Comparison of ENCODE assay signal across 17 cellular contexts in the genomic region with DNA sequence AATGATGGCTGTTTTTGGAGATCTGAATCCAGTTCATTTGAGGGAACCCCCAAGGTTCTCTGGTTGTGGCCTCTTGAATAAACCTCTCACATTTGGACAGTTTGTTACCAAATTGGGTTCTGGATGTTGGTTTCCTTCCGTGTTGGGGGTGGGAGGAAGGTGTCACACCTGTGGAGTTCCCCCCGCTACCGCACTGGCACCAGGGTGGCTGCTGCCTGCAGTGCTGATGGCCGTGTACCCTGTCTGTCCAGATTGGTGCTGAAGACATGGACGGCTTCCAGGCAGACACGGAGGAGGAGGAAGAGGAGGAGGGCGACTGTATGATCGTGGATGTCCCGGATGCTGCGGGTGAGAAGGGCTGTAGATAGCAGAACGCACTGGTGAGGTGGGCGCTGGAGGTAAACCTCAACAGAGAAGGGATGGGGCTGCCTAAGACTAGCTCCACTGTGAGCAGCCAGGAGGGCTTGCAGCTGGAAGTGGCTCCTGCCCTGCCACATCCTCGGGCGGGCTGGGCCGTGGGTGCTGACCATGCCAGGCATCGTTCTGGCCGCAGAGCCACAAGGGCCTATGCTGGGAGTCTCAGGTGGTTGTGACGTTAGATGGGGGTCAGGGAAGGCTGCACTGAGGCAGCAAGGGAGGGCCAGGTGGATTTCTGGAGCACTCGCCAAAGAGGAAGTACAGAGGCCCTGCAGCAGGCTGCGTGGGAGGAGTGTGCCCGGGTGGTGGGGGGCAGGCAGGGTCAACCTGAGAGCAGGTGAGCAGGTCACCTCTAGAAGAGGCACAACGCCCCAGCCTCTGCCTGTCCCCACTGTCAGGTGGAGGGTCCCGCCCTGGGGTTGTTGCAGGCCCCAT. TPM values are rescaled to one million over a fixed set of nuclear protein-coding genes. Genes with fewer than 3 reads are reported as not detected.
A peak's percentile ranks its signal among the peaks of the same experiment; 100 is the strongest.
DNase-seq lines count a peak whose midpoint lies in the region; ATAC-seq, FAIRE-seq and TF ChIP-seq lines count a peak whose summit lies in the region.
"Had no signal": no experiment of that assay in that cellular context is flagged by ENCODE, and none has a peak within 500 bp of the region (broad histone marks: within the 10 kb centered on the region; RNA-seq: fewer than 3 reads in every experiment).

No MANE protein-coding gene starts in this region.

- H3K4ac ChIP-seq in H9 (ENCODE audit: low read depth, low read length), result no peak overlapping the region

- peak overlapping the region in 5 of 7 donors; percentile 42 to 86 (median 72) for H3K27ac Mint-ChIP-seq in CD4-positive, alpha-beta memory T cell
- H3K27ac Mint-ChIP-seq in H9, result peak overlapping the region; percentile 28 to 93 (median 90)
- H3K27ac Mint-ChIP-seq in activated T-helper 17 cell treated with anti-CD3 and anti-CD28 coated beads, Interleukin-2, amount 50 U/mL, for 72 hours, result peak overlapping the region; percentile 80

- H3K23me2 ChIP-seq in H9 (ENCODE audit: insufficient read length, low read depth, low read length, poor library complexity, severe bottlenecking), result no peaks in the 10 kb centered on the region

- H3K36me3 ChIP-seq in CD4-positive, alpha-beta memory T cell (ENCODE audit: insufficient read depth, low read length), result peaks cover 8% of the 10 kb centered on the region
- peaks cover 10 to 38% of the 10 kb centered on the region in 2 experiments; a peak in 4 of 5 replicates for H3K36me3 ChIP-seq in HepG2 (replicated peaks in 1 of 2; ENCODE audit: control insufficient read depth in 1 of 2, insufficient read depth in 2 of 2, low read length in 2 of 2)

- H2BK120ac ChIP-seq in H9 (ENCODE audit: low read depth, low read length, poor library complexity, severe bottlenecking), result no peak overlapping the region

- H3K4me3 Mint-ChIP-seq in CD4-positive, alpha-beta memory T cell, result peak overlapping the region in 2 of 8 donors; percentile 29 to 53
- H3K4me3 Mint-ChIP-seq in H9, result 0 out of 5 replicates have a peak overlapping the region, but pooled peaks of 1 of the 2 experiments have one; percentile 0
- H3K4me3 Mint-ChIP-seq in activated T-helper 17 cell treated with anti-CD3 and anti-CD28 coated beads, Interleukin-2, amount 50 U/mL, for 72 hours, result no peak overlapping the region

- H3K36me3 Mint-ChIP-seq in CD4-positive, alpha-beta memory T cell, result peaks cover 0 to 21% of the 10 kb centered on the region in 2 donors
- H3K36me3 Mint-ChIP-seq in H9 (ENCODE audit: insufficient read depth in 1 of 3, low read depth in 3 of 3), result peaks cover 28 to 67% (median 53%) of the 10 kb centered on the region in 3 experiments
- peaks cover 45% of the 10 kb centered on the region for H3K36me3 Mint-ChIP-seq in activated T-helper 17 cell treated with anti-CD3 and anti-CD28 coated beads, Interleukin-2, amount 50 U/mL, for 72 hours (ENCODE audit: low read depth)

- no peaks in the 10 kb centered on the region for H3K4me1 ChIP-seq in CD4-positive, alpha-beta memory T cell (ENCODE audit: insufficient read depth, low read length)
- H3K4me1 ChIP-seq in H9 (ENCODE audit: insufficient read depth, low read length), result no peaks in the 10 kb centered on the region
- no peaks in the 10 kb centered on the region for H3K4me1 ChIP-seq in HepG2 (ENCODE audit: insufficient read depth, low read length)
- H3K4me1 ChIP-seq: breast epithelium had no signal

- no peak overlapping the region for H3K14ac ChIP-seq in H9 (ENCODE audit: insufficient read depth, low read length)

- no peak for FAIRE-seq in HepG2 (lab: Jason Lieb, UNC)

- BruUV-seq in HepG2 (replicated peaks; lab: Mats Ljungman, UMichigan), result no TSS peak

- H3K79me1 ChIP-seq in H9 (ENCODE audit: insufficient read depth, low read depth, low read length, poor library complexity, severe bottlenecking), result peaks cover 1% of the 10 kb centered on the region

- no peak overlapping the region for H2BK5ac ChIP-seq in H9 (ENCODE audit: insufficient read length, low read length)

- H4K5ac ChIP-seq in H9 (ENCODE audit: insufficient read length, low read depth, low read length), result no peak overlapping the region

- H3T11ph ChIP-seq in H9 (ENCODE audit: low read length), result no peak overlapping the region

- no peaks in the 10 kb centered on the region for H3K9me3 Mint-ChIP-seq in CD4-positive, alpha-beta memory T cell
- H3K9me3 Mint-ChIP-seq in H9, result no peaks in the 10 kb centered on the region
- no peaks in the 10 kb centered on the region for H3K9me3 Mint-ChIP-seq in activated T-helper 17 cell treated with anti-CD3 and anti-CD28 coated beads, Interleukin-2, amount 50 U/mL, for 72 hours

- no peak overlapping the region for H3K23ac ChIP-seq in H9 (ENCODE audit: insufficient read length, low read depth, low read length)

- TF ChIP-seq POLR2A in HepG2 (IDR thresholded peaks at IDR 0.05; ENCODE audit: insufficient read depth in 1 of 2, low read depth in 2 of 2, low read length in 2 of 2), result no peak

- no peaks in the 10 kb centered on the region for H3K27me3 Mint-ChIP-seq in CD4-positive, alpha-beta memory T cell
- H3K27me3 Mint-ChIP-seq in H9 (ENCODE audit: low read depth), result no peaks in the 10 kb centered on the region; the same call in 1 of the 2 replicates
- no peaks in the 10 kb centered on the region for H3K27me3 Mint-ChIP-seq in activated T-helper 17 cell treated with anti-CD3 and anti-CD28 coated beads, Interleukin-2, amount 50 U/mL, for 72 hours

- POLR2A ChIA-PET in CD4-positive, alpha-beta memory T cell (lab: Charles Lee; ENCODE audit: partially characterized antibody), result no interaction called here
- POLR2A ChIA-PET in HepG2 (lab: Yijun Ruan, JAX), result no interaction called here

- H4K20me1 ChIP-seq in H9 (ENCODE audit: control insufficient read depth, insufficient read depth, insufficient read length), result peaks cover 2% of the 10 kb centered on the region
- H4K20me1 ChIP-seq in HepG2 (ENCODE audit: insufficient read depth, low read length), result no peaks in the 10 kb centered on the region

- no peak overlapping the region for H2BK12ac ChIP-seq in H9 (ENCODE audit: insufficient read length, low read depth, low read length)

- H3K9ac ChIP-seq in H9 (ENCODE audit: extremely low read depth, insufficient read length, low read length) (no peak overlapping the region), HepG2 (ENCODE audit: insufficient read depth, low read depth, low read length) (no peak overlapping the region)

- no CpG with 5 or more reads among the region's 23 CpGs for WGBS in H9 (ENCODE audit: extremely low coverage, insufficient read length, low lambda C conversion rate)
- WGBS in HepG2 (ENCODE audit: low lambda C conversion rate), result 93% methylated on average over 21 of the region's 23 CpGs

- H3K79me2 ChIP-seq in H9 (ENCODE audit: insufficient read depth, low read length), result no peaks in the 10 kb centered on the region
- no peaks in the 10 kb centered on the region for H3K79me2 ChIP-seq in HepG2 (ENCODE audit: insufficient read depth, low read length)

- H2AK5ac ChIP-seq in H9 (ENCODE audit: insufficient read length, low read length), result no peak overlapping the region

- H3K4me3 ChIP-seq in CD4-positive, alpha-beta memory T cell (ENCODE audit: low read length in 2 of 2), result no peak overlapping the region
- H3K4me3 ChIP-seq in HepG2 (replicated peaks in 1 of 3; ENCODE audit: insufficient read depth in 1 of 3, low read depth in 2 of 3, low read length in 3 of 3), result no peak overlapping the region
- H3K4me3 ChIP-seq: breast epithelium, psoas muscle had no signal

- in situ Hi-C loops in HepG2 (cut with HindIII; ENCODE audit: extremely low pct_ligation_motif_present, low pct_unique_long_range_greater_than_20kb), result no loop called here

- H2BK15ac ChIP-seq in H9 (ENCODE audit: low read depth, low read length), result no peak overlapping the region

- no peak overlapping the region for H3K56ac ChIP-seq in H9 (ENCODE audit: insufficient read length, low read depth, low read length)

- H3K4me1 Mint-ChIP-seq in CD4-positive, alpha-beta memory T cell, result peaks cover 0 to 8% (median 5%) of the 10 kb centered on the region in 4 donors
- H3K4me1 Mint-ChIP-seq in H9, result peaks cover 4 to 5% of the 10 kb centered on the region in 2 experiments; a peak in 2 of 4 replicates
- no peaks in the 10 kb centered on the region for H3K4me1 Mint-ChIP-seq in activated T-helper 17 cell treated with anti-CD3 and anti-CD28 coated beads, Interleukin-2, amount 50 U/mL, for 72 hours

- no peak for TF ChIP-seq EP300 in HepG2 (IDR thresholded peaks at IDR 0.05; ENCODE audit: low read depth in 2 of 2, low read length in 2 of 2)
- TF ChIP-seq EP300 in HepG2 (CRISPR knock-in tag; IDR thresholded peaks at IDR 0.05; ENCODE audit: borderline replicate concordance), result no peak

- no peak overlapping the region for H3K27ac ChIP-seq in CD4-positive, alpha-beta memory T cell (ENCODE audit: low read depth, low read length)
- H3K27ac ChIP-seq in H9 (ENCODE audit: insufficient read length, low read depth, low read length) (no peak overlapping the region), HepG2 (ENCODE audit: extremely low read length, insufficient read depth, low read length) (no peak overlapping the region)
- H3K27ac ChIP-seq: breast epithelium, psoas muscle had no signal

- DNase-seq in CD4-positive, alpha-beta memory T cell, result no peak
- no peak for DNase-seq in H9
- no peak for DNase-seq in HepG2 (ENCODE audit: low spot score)
- DNase-seq in LoVo (ENCODE audit: low spot score), result no peak
- DNase-seq: activated CD4-positive, alpha-beta T cell treated with anti-CD3 and anti-CD28 coated beads, Interleukin-2, amount 50 U/mL, for 48 hours; activated effector memory CD4-positive, alpha-beta T cell treated with Interleukin-2 at 50 U/mL for 16 hours; effector CD8-positive, alpha-beta T cell; NCI-H146; NCI-H446 treated with DMSO at 0.1 percent for 48 hours; PC-3; psoas muscle had no signal

- no peak for ATAC-seq in activated T-helper 17 cell treated with anti-CD3 and anti-CD28 coated beads, Interleukin-2, amount 50 U/mL, for 72 hours (replicated peaks)
- ATAC-seq in HepG2, result no peak
- ATAC-seq in GM19455 (IDR thresholded peaks at IDR 0.05; ENCODE audit: unreplicated experiment), result no peak
- no peak for ATAC-seq in HG02840 (IDR thresholded peaks at IDR 0.05; ENCODE audit: low FRiP score, unreplicated experiment)
- no peak for ATAC-seq in GM18520 (IDR thresholded peaks at IDR 0.05; ENCODE audit: unreplicated experiment)
- ATAC-seq: left lobe of liver, PC-3, psoas muscle had no signal

- no peak for TF ChIP-seq RAD21 in HepG2 (CRISPR knock-in tag; IDR thresholded peaks at IDR 0.05)

- no peaks in the 10 kb centered on the region for H3K9me3 ChIP-seq in CD4-positive, alpha-beta memory T cell (ENCODE audit: control insufficient read depth in 1 of 2, low read length in 2 of 2)
- H3K9me3 ChIP-seq in H9 (ENCODE audit: control insufficient read depth, low read depth, low read length) (no peaks in the 10 kb centered on the region), HepG2 (ENCODE audit: low read length) (no peaks in the 10 kb centered on the region)
- H3K9me3 ChIP-seq: breast epithelium, psoas muscle had no signal

- TF ChIP-seq CTCF in H9 (conservative IDR thresholded peaks at IDR 0.05) (no peak), HepG2 (CRISPR knock-in tag; IDR thresholded peaks at IDR 0.05) (no peak)

- H2BK20ac ChIP-seq in H9 (ENCODE audit: low read depth, low read length, poor library complexity, severe bottlenecking), result no peak overlapping the region

- H3K4me2 ChIP-seq in H9 (ENCODE audit: insufficient read depth, insufficient read length, low read length) (no peak overlapping the region), HepG2 (ENCODE audit: low read depth, low read length) (no peak overlapping the region)

- H3K18ac ChIP-seq in H9 (ENCODE audit: insufficient read length, low read depth, low read length), result no peak overlapping the region

- H4K91ac ChIP-seq in H9 (ENCODE audit: insufficient read length, low read depth, low read length), result no peak overlapping the region

- intact Hi-C loops in CD4-positive, alpha-beta memory T cell (cut with micrococcal nuclease), result no loop called here
- intact Hi-C loops in HepG2 (cut with micrococcal nuclease; ENCODE audit: unreplicated experiment), result no loop called here

- H3K27me3 ChIP-seq in CD4-positive, alpha-beta memory T cell (ENCODE audit: insufficient read depth, low read length), result no peaks in the 10 kb centered on the region
- H3K27me3 ChIP-seq in H9 (ENCODE audit: insufficient read depth, low read length) (no peaks in the 10 kb centered on the region), HepG2 (ENCODE audit: control insufficient read depth in 1 of 2, insufficient read depth in 2 of 2, low read length in 2 of 2) (no peaks in the 10 kb centered on the region)
- H3K27me3 ChIP-seq: breast epithelium had no signal

- CTCF ChIA-PET in CD4-positive, alpha-beta memory T cell (lab: Charles Lee; ENCODE audit: partially characterized antibody), result no interaction called here
- CTCF ChIA-PET in HepG2 (lab: Yijun Ruan, JAX; ENCODE audit: low intra/inter-chr PET ratio, low total read pairs), result no interaction called here

- no peak overlapping the region for H2AFZ ChIP-seq in H9 (ENCODE audit: low read length)
- H2AFZ ChIP-seq in HepG2 (ENCODE audit: low read length), result no peak overlapping the region

- H4K8ac ChIP-seq in H9 (replicated peaks; ENCODE audit: insufficient read length, low read depth, low read length), result no peak overlapping the region

RNA-seq across cellular contexts. Expression of a gene that starts 15.4 kb away (rescaled TPM):
- 10 to 100 TPM; 61.3 to 63.5 TPM for total RNA-seq in CD4-positive, alpha-beta memory T cell
- 1 to 10 TPM; 4.1 to 6.2 TPM for polyA plus RNA-seq in CD4-positive, alpha-beta memory T cell
- total RNA-seq in H9 (2021), result 34.1 and 39.0 TPM in 2 replicates
- 10 to 100 TPM; 37.4 to 40.1 TPM for total RNA-seq in activated T-helper 17 cell treated with anti-CD3 and anti-CD28 coated beads, Interleukin-2, amount 50 U/mL, for 72 hours
- 33.6 and 35.5 TPM in 2 replicates for total RNA-seq in HepG2 (2016; rRNA removed; fragmentation: Illumina TruSeq; extraction: Trizol)
- total RNA-seq in HepG2 (2016; cell fraction: cytosol; rRNA removed; fragmentation: Illumina TruSeq; extraction: Trizol; ENCODE audit: low read depth), result 82.0 and 89.5 TPM in 2 replicates
- total RNA-seq in HepG2 (2016; cell fraction: insoluble cytoplasmic fraction; rRNA removed; fragmentation: Illumina TruSeq; extraction: Trizol), result 26.5 and 40.3 TPM in 2 replicates
- 92.4 and 97.7 TPM in 2 replicates for total RNA-seq in HepG2 (2016; cell fraction: membrane; rRNA removed; fragmentation: Illumina TruSeq; extraction: Trizol)
- total RNA-seq in HepG2 (2016; cell fraction: nucleus; rRNA removed; fragmentation: Illumina TruSeq; extraction: Trizol), result 14.4 and 21.6 TPM in 2 replicates
- polyA plus RNA-seq in HepG2 (2011; rRNA removed), result 34.9 and 44.2 TPM in 2 replicates
- 33.0 and 55.5 TPM in 2 replicates for polyA plus RNA-seq in HepG2 (2011; cell fraction: cytosol; rRNA removed)
- polyA plus RNA-seq in HepG2 (2011; cell fraction: nucleus; rRNA removed), result 41.1 and 57.2 TPM in 2 replicates
- polyA plus RNA-seq in HepG2 (2012), result 24.9 and 32.9 TPM in 2 replicates
- polyA plus RNA-seq in HepG2 (2016; cell fraction: cytosol; fragmentation: Illumina TruSeq; extraction: Trizol; ENCODE audit: low read depth), result 99.5 and 107 TPM in 2 replicates
- 35.2 and 44.8 TPM in 2 replicates for polyA plus RNA-seq in HepG2 (2016; cell fraction: insoluble cytoplasmic fraction; fragmentation: Illumina TruSeq; extraction: Trizol; ENCODE audit: low read depth)
- polyA plus RNA-seq in HepG2 (2016; cell fraction: membrane; fragmentation: Illumina TruSeq; extraction: Trizol; ENCODE audit: low read depth), result 107 and 115 TPM in 2 replicates
- polyA plus RNA-seq in HepG2 (2016; cell fraction: nucleus; fragmentation: Illumina TruSeq; extraction: Trizol; ENCODE audit: insufficient read depth, low read depth), result 46.4 and 52.3 TPM in 2 replicates
- polyA minus RNA-seq in HepG2 (2011; rRNA and poly(A)+ RNA removed; ENCODE audit: low replicate concordance), result 27.9 and 43.0 TPM in 2 replicates
- polyA minus RNA-seq in HepG2 (2011; cell fraction: cytosol; rRNA and poly(A)+ RNA removed), result 17.5 and 20.2 TPM in 2 replicates
- polyA minus RNA-seq in HepG2 (2011; cell fraction: nucleus; rRNA and poly(A)+ RNA removed), result 7.8 and 11.1 TPM in 2 replicates

RNA-seq across cellular contexts. Expression of a gene that starts 29.9 kb away (rescaled TPM):
- 10 to 100 TPM; 36.5 to 39.7 TPM for total RNA-seq in CD4-positive, alpha-beta memory T cell
- 10 to 100 TPM in 1 of 2 donors, 1 to 10 TPM in 1; 3.5 to 26.1 TPM for polyA plus RNA-seq in CD4-positive, alpha-beta memory T cell
- total RNA-seq in H9 (2021) (108 and 117 TPM in 2 replicates), HepG2 (2016; rRNA removed; fragmentation: Illumina TruSeq; extraction: Trizol) (47.9 and 51.1 TPM in 2 replicates)
- 10 to 100 TPM; 30.7 to 39.3 TPM for total RNA-seq in activated T-helper 17 cell treated with anti-CD3 and anti-CD28 coated beads, Interleukin-2, amount 50 U/mL, for 72 hours
- 7.5 and 8.8 TPM in 2 replicates for total RNA-seq in HepG2 (2016; cell fraction: cytosol; rRNA removed; fragmentation: Illumina TruSeq; extraction: Trizol; ENCODE audit: low read depth)
- total RNA-seq in HepG2 (2016; cell fraction: insoluble cytoplasmic fraction; rRNA removed; fragmentation: Illumina TruSeq; extraction: Trizol), result 38.9 and 55.4 TPM in 2 replicates
- 11.6 and 13.8 TPM in 2 replicates for total RNA-seq in HepG2 (2016; cell fraction: membrane; rRNA removed; fragmentation: Illumina TruSeq; extraction: Trizol)
- total RNA-seq in HepG2 (2016; cell fraction: nucleus; rRNA removed; fragmentation: Illumina TruSeq; extraction: Trizol), result 29.4 and 31.2 TPM in 2 replicates
- 20.0 and 26.0 TPM in 2 replicates for polyA plus RNA-seq in HepG2 (2011; rRNA removed)
- 11.0 and 22.9 TPM in 2 replicates for polyA plus RNA-seq in HepG2 (2011; cell fraction: cytosol; rRNA removed)
- 50.4 and 56.5 TPM in 2 replicates for polyA plus RNA-seq in HepG2 (2011; cell fraction: nucleus; rRNA removed)
- polyA plus RNA-seq in HepG2 (2012), result 20.9 and 29.2 TPM in 2 replicates
- polyA plus RNA-seq in HepG2 (2016; cell fraction: cytosol; fragmentation: Illumina TruSeq; extraction: Trizol; ENCODE audit: low read depth), result 5.7 and 6.4 TPM in 2 replicates
- polyA plus RNA-seq in HepG2 (2016; cell fraction: insoluble cytoplasmic fraction; fragmentation: Illumina TruSeq; extraction: Trizol; ENCODE audit: low read depth), result 59.0 and 65.1 TPM in 2 replicates
- polyA plus RNA-seq in HepG2 (2016; cell fraction: membrane; fragmentation: Illumina TruSeq; extraction: Trizol; ENCODE audit: low read depth), result 8.6 and 10.8 TPM in 2 replicates
- 76.7 and 79.6 TPM in 2 replicates for polyA plus RNA-seq in HepG2 (2016; cell fraction: nucleus; fragmentation: Illumina TruSeq; extraction: Trizol; ENCODE audit: insufficient read depth, low read depth)
- polyA minus RNA-seq in HepG2 (2011; rRNA and poly(A)+ RNA removed; ENCODE audit: low replicate concordance), result 12.6 and 23.4 TPM in 2 replicates
- polyA minus RNA-seq in HepG2 (2011; cell fraction: cytosol; rRNA and poly(A)+ RNA removed), result 10.2 and 16.9 TPM in 2 replicates
- polyA minus RNA-seq in HepG2 (2011; cell fraction: nucleus; rRNA and poly(A)+ RNA removed), result 12.0 and 12.8 TPM in 2 replicates

RNA-seq across cellular contexts. Expression of a gene that starts 39.8 kb away (rescaled TPM):
- 10 to 100 TPM; 13.9 to 18.1 TPM for total RNA-seq in CD4-positive, alpha-beta memory T cell
- 1 to 10 TPM; 2.8 to 4.5 TPM for polyA plus RNA-seq in CD4-positive, alpha-beta memory T cell
- total RNA-seq in H9 (2021) (143 and 148 TPM in 2 replicates), HepG2 (2016; rRNA removed; fragmentation: Illumina TruSeq; extraction: Trizol) (27.3 and 34.8 TPM in 2 replicates)
- total RNA-seq in activated T-helper 17 cell treated with anti-CD3 and anti-CD28 coated beads, Interleukin-2, amount 50 U/mL, for 72 hours, result 10 to 100 TPM; 67.9 to 96.7 TPM
- 18.8 and 20.2 TPM in 2 replicates for total RNA-seq in HepG2 (2016; cell fraction: cytosol; rRNA removed; fragmentation: Illumina TruSeq; extraction: Trizol; ENCODE audit: low read depth)
- total RNA-seq in HepG2 (2016; cell fraction: insoluble cytoplasmic fraction; rRNA removed; fragmentation: Illumina TruSeq; extraction: Trizol), result 19.1 and 34.6 TPM in 2 replicates
- total RNA-seq in HepG2 (2016; cell fraction: membrane; rRNA removed; fragmentation: Illumina TruSeq; extraction: Trizol), result 20.4 and 23.9 TPM in 2 replicates
- 25.6 and 26.6 TPM in 2 replicates for total RNA-seq in HepG2 (2016; cell fraction: nucleus; rRNA removed; fragmentation: Illumina TruSeq; extraction: Trizol)
- 11.0 and 13.1 TPM in 2 replicates for polyA plus RNA-seq in HepG2 (2011; rRNA removed)
- polyA plus RNA-seq in HepG2 (2011; cell fraction: cytosol; rRNA removed), result 5.7 and 16.6 TPM in 2 replicates
- polyA plus RNA-seq in HepG2 (2011; cell fraction: nucleus; rRNA removed), result 41.7 and 67.3 TPM in 2 replicates
- 6.8 and 11.8 TPM in 2 replicates for polyA plus RNA-seq in HepG2 (2012)
- polyA plus RNA-seq in HepG2 (2016; cell fraction: cytosol; fragmentation: Illumina TruSeq; extraction: Trizol; ENCODE audit: low read depth), result 4.9 and 5.2 TPM in 2 replicates
- polyA plus RNA-seq in HepG2 (2016; cell fraction: insoluble cytoplasmic fraction; fragmentation: Illumina TruSeq; extraction: Trizol; ENCODE audit: low read depth), result 23.0 and 29.8 TPM in 2 replicates
- polyA plus RNA-seq in HepG2 (2016; cell fraction: membrane; fragmentation: Illumina TruSeq; extraction: Trizol; ENCODE audit: low read depth), result 9.0 and 10.1 TPM in 2 replicates
- polyA plus RNA-seq in HepG2 (2016; cell fraction: nucleus; fragmentation: Illumina TruSeq; extraction: Trizol; ENCODE audit: insufficient read depth, low read depth), result 57.2 and 60.7 TPM in 2 replicates
- polyA minus RNA-seq in HepG2 (2011; rRNA and poly(A)+ RNA removed; ENCODE audit: low replicate concordance), result 26.8 and 48.0 TPM in 2 replicates
- 7.6 and 9.2 TPM in 2 replicates for polyA minus RNA-seq in HepG2 (2011; cell fraction: cytosol; rRNA and poly(A)+ RNA removed)
- polyA minus RNA-seq in HepG2 (2011; cell fraction: nucleus; rRNA and poly(A)+ RNA removed), result 13.2 and 17.5 TPM in 2 replicates

RNA-seq across cellular contexts. Expression of a gene that starts 41.9 kb away (rescaled TPM):
- 10 to 100 TPM; 40.1 to 45.6 TPM for total RNA-seq in CD4-positive, alpha-beta memory T cell
- polyA plus RNA-seq in CD4-positive, alpha-beta memory T cell, result 10 to 100 TPM; 19.7 to 28.2 TPM
- 85.5 TPM in 2 replicates for total RNA-seq in H9 (2021)
- total RNA-seq in activated T-helper 17 cell treated with anti-CD3 and anti-CD28 coated beads, Interleukin-2, amount 50 U/mL, for 72 hours, result 10 to 100 TPM; 49.1 to 67.1 TPM
- total RNA-seq in HepG2 (2016; rRNA removed; fragmentation: Illumina TruSeq; extraction: Trizol), result 26.7 and 33.0 TPM in 2 replicates
- total RNA-seq in HepG2 (2016; cell fraction: cytosol; rRNA removed; fragmentation: Illumina TruSeq; extraction: Trizol; ENCODE audit: low read depth), result 13.7 and 15.7 TPM in 2 replicates
- 24.6 and 34.8 TPM in 2 replicates for total RNA-seq in HepG2 (2016; cell fraction: insoluble cytoplasmic fraction; rRNA removed; fragmentation: Illumina TruSeq; extraction: Trizol)
- total RNA-seq in HepG2 (2016; cell fraction: membrane; rRNA removed; fragmentation: Illumina TruSeq; extraction: Trizol), result 29.5 and 35.2 TPM in 2 replicates
- total RNA-seq in HepG2 (2016; cell fraction: nucleus; rRNA removed; fragmentation: Illumina TruSeq; extraction: Trizol), result 16.4 and 18.3 TPM in 2 replicates
- polyA plus RNA-seq in HepG2 (2011; rRNA removed), result 45.1 and 52.3 TPM in 2 replicates
- 35.9 and 53.9 TPM in 2 replicates for polyA plus RNA-seq in HepG2 (2011; cell fraction: cytosol; rRNA removed)
- 63.6 and 70.8 TPM in 2 replicates for polyA plus RNA-seq in HepG2 (2011; cell fraction: nucleus; rRNA removed)
- 50.6 and 52.1 TPM in 2 replicates for polyA plus RNA-seq in HepG2 (2012)
- 29.2 and 32.7 TPM in 2 replicates for polyA plus RNA-seq in HepG2 (2016; cell fraction: cytosol; fragmentation: Illumina TruSeq; extraction: Trizol; ENCODE audit: low read depth)
- polyA plus RNA-seq in HepG2 (2016; cell fraction: insoluble cytoplasmic fraction; fragmentation: Illumina TruSeq; extraction: Trizol; ENCODE audit: low read depth), result 56.5 and 70.3 TPM in 2 replicates
- polyA plus RNA-seq in HepG2 (2016; cell fraction: membrane; fragmentation: Illumina TruSeq; extraction: Trizol; ENCODE audit: low read depth), result 57.9 and 61.3 TPM in 2 replicates
- 52.2 and 56.7 TPM in 2 replicates for polyA plus RNA-seq in HepG2 (2016; cell fraction: nucleus; fragmentation: Illumina TruSeq; extraction: Trizol; ENCODE audit: insufficient read depth, low read depth)
- 39.3 and 69.8 TPM in 2 replicates for polyA minus RNA-seq in HepG2 (2011; rRNA and poly(A)+ RNA removed; ENCODE audit: low replicate concordance)
- polyA minus RNA-seq in HepG2 (2011; cell fraction: cytosol; rRNA and poly(A)+ RNA removed), result 30.6 and 31.5 TPM in 2 replicates
- 19.3 and 22.8 TPM in 2 replicates for polyA minus RNA-seq in HepG2 (2011; cell fraction: nucleus; rRNA and poly(A)+ RNA removed)
